In genomic region chr17:12965988-12966387, GRCh38 we compare ENCODE assay signal across 11 cellular contexts.
"Had no signal": no experiment of that assay in that cellular context is flagged by ENCODE, and none has a peak within 500 bp of the region (broad histone marks: within the 10 kb centered on the region; RNA-seq: fewer than 3 reads in every experiment).

No MANE protein-coding gene starts in this region.

- DNase-seq: GM23248, GOT3, H7, H9, HCEC 1CT, HFFc6 had no signal

- ATAC-seq: GM23338, HCT116 had no signal

- H3K9me3 ChIP-seq: HAP-1 had no signal

- H2AFZ ChIP-seq: GM23248, GM23338 had no signal

- FAIRE-seq: H1, H54 had no signal

- H3K4me3 ChIP-seq: GM23248, GM23338, HAP-1 had no signal

- H3K36me3 ChIP-seq: HAP-1 had no signal

- H3K27ac ChIP-seq: GM23248 had no signal

- H3K4me2 ChIP-seq: GM23338 had no signal

- H3K4me1 ChIP-seq: HAP-1 had no signal

- H3K9ac ChIP-seq: GM23248 had no signal
